Comparison of ENCODE assay signal across 8 cellular contexts in genomic region chr19:44207126-44207803, GRCh38. TPM values are rescaled to one million over a fixed set of nuclear protein-coding genes. Genes with fewer than 3 reads are reported as not detected.
DNase-seq lines count a peak whose midpoint lies in the region; ATAC-seq and TF ChIP-seq lines count a peak whose summit lies in the region.

No MANE protein-coding gene starts in this region.

- peak overlapping the region; percentile 83 for H3K4me3 Mint-ChIP-seq in activated CD4-positive, alpha-beta T cell treated with anti-CD3 and anti-CD28 coated beads, Interleukin-2, amount 10 ng/mL, durations not matched to agents 7 days and 5 days

- peaks cover 12% of the 10 kb centered on the region for H3K36me3 Mint-ChIP-seq in activated CD4-positive, alpha-beta T cell treated with anti-CD3 and anti-CD28 coated beads, Interleukin-2, amount 10 ng/mL, durations not matched to agents 7 days and 5 days (ENCODE audit: low read depth)

- H3K27me3 ChIP-seq in layer of hippocampus (ENCODE audit: control insufficient read depth, insufficient read depth, low read length): no peaks in the 10 kb centered on the region

- POLR2A ChIA-PET in AG04449 (lab: Yijun Ruan, JAX): interaction anchor here (0.7 kb wide), 1 partner anchor 42 kb away, joined by 4 read pairs; the partner anchor contains the start of gene ZNF226
- POLR2A ChIA-PET in activated CD4-positive, alpha-beta T cell treated with anti-CD3 and anti-CD28 coated beads, Interleukin-2, amount 10 ng/mL, durations not matched to agents 7 days and 5 days (lab: Charles Lee): no interaction called here

- peaks cover 10% of the 10 kb centered on the region for H3K4me1 Mint-ChIP-seq in activated CD4-positive, alpha-beta T cell treated with anti-CD3 and anti-CD28 coated beads, Interleukin-2, amount 10 ng/mL, durations not matched to agents 7 days and 5 days

- peak overlapping the region; percentile 86 for H3K27ac Mint-ChIP-seq in activated CD4-positive, alpha-beta T cell treated with anti-CD3 and anti-CD28 coated beads, Interleukin-2, amount 10 ng/mL, durations not matched to agents 7 days and 5 days

- TF ChIP-seq CTCF in AG04449 (IDR thresholded peaks at IDR 0.05; ENCODE audit: insufficient read depth, low read length, missing control alignments) (no peak), coronary artery (IDR thresholded peaks at IDR 0.05) (no peak)

- ATAC-seq in GM18907 (IDR thresholded peaks at IDR 0.05; ENCODE audit: unreplicated experiment) (peak; percentile 88), HG03159 (IDR thresholded peaks at IDR 0.05; ENCODE audit: unreplicated experiment) (peak; percentile 82)

- H3K27me3 Mint-ChIP-seq in activated CD4-positive, alpha-beta T cell treated with anti-CD3 and anti-CD28 coated beads, Interleukin-2, amount 10 ng/mL, durations not matched to agents 7 days and 5 days: peaks cover 3% of the 10 kb centered on the region

- H3K9me3 Mint-ChIP-seq in activated CD4-positive, alpha-beta T cell treated with anti-CD3 and anti-CD28 coated beads, Interleukin-2, amount 10 ng/mL, durations not matched to agents 7 days and 5 days: peaks cover 37% of the 10 kb centered on the region

- H3K4me3 ChIP-seq in AG04449 (ENCODE audit: low read depth, low read length) (peak overlapping the region; percentile 93), coronary artery (peak overlapping the region; percentile 75)

- H3K27ac ChIP-seq in coronary artery: peak overlapping the region; percentile 54 to 87
- peak overlapping the region; percentile 81 for H3K27ac ChIP-seq in layer of hippocampus (ENCODE audit: low read depth, low read length)

- DNase-seq in AG04449 (ENCODE audit: low read depth, low spot score) (peak; percentile 29), NCI-H446 (lab: John Stamatoyannopoulos, UW) (peak; percentile 91 to 96), coronary artery (ENCODE audit: low spot score) (peak; percentile 86)
- DNase-seq in activated CD4-positive, alpha-beta T cell treated with anti-CD3 and anti-CD28 coated beads, Interleukin-2, amount 10 ng/mL, durations not matched to agents 7 days and 5 days: peak; percentile 84
- DNase-seq in stimulated activated CD4-positive, alpha-beta T cell treated with anti-CD3 and anti-CD28 coated beads, Interleukin-1b, Interleukin-23, amount 100 ng/mL, for 24 hours (ENCODE audit: low read depth in 4 of 4, low spot score in 1 of 4): peak; percentile 54 to 67 (median 61)

- CTCF ChIA-PET in AG04449 (lab: Yijun Ruan, JAX): no interaction called here
- CTCF ChIA-PET in activated CD4-positive, alpha-beta T cell treated with anti-CD3 and anti-CD28 coated beads, Interleukin-2, amount 10 ng/mL, durations not matched to agents 7 days and 5 days (lab: Charles Lee): interaction anchor here (0.6 to 1.0 kb wide), 3 partner anchors 9 to 173 kb away, joined by 3 to 4 read pairs (median 3); partner anchors contain the start of gene ZNF235

RNA-seq across cellular contexts. Expression of gene ZNF227, which starts 5.1 kb away (rescaled TPM):
- 10 to 100 TPM; 29.8 to 30.7 TPM for total RNA-seq in activated CD4-positive, alpha-beta T cell treated with anti-CD3 and anti-CD28 coated beads, Interleukin-2, amount 10 ng/mL, durations not matched to agents 7 days and 5 days

RNA-seq across cellular contexts. Expression of gene ZNF226, which starts 42.4 kb away (rescaled TPM):
- total RNA-seq in activated CD4-positive, alpha-beta T cell treated with anti-CD3 and anti-CD28 coated beads, Interleukin-2, amount 10 ng/mL, durations not matched to agents 7 days and 5 days: 10 to 100 TPM; 18.4 to 20.4 TPM

RNA-seq across cellular contexts. Expression of gene ZNF233, which starts 52.4 kb away (rescaled TPM):
- total RNA-seq in activated CD4-positive, alpha-beta T cell treated with anti-CD3 and anti-CD28 coated beads, Interleukin-2, amount 10 ng/mL, durations not matched to agents 7 days and 5 days: under 1 TPM; 0.69 to 0.85 TPM

Comparison
In these comparisons a context has a peak if more than half of its experiments do, and no peak if none do; other contexts are left out.
1. Peak in every context shown above with its lines: DNase-seq, ATAC-seq, H3K4me3 ChIP-seq and H3K27ac ChIP-seq.
2. DNase-seq: peak in every context shown above with its lines; median percentile 94 in NCI-H446; 86 in coronary artery; 84 in activated CD4-positive, alpha-beta T cell treated with anti-CD3 and anti-CD28 coated beads, Interleukin-2, amount 10 ng/mL, durations not matched to agents 7 days and 5 days; 61 in stimulated activated CD4-positive, alpha-beta T cell treated with anti-CD3 and anti-CD28 coated beads, Interleukin-1b, Interleukin-23, amount 100 ng/mL, for 24 hours; 29 in AG04449.